Comparison of ENCODE assay signal across 8 cellular contexts in the genomic region with DNA sequence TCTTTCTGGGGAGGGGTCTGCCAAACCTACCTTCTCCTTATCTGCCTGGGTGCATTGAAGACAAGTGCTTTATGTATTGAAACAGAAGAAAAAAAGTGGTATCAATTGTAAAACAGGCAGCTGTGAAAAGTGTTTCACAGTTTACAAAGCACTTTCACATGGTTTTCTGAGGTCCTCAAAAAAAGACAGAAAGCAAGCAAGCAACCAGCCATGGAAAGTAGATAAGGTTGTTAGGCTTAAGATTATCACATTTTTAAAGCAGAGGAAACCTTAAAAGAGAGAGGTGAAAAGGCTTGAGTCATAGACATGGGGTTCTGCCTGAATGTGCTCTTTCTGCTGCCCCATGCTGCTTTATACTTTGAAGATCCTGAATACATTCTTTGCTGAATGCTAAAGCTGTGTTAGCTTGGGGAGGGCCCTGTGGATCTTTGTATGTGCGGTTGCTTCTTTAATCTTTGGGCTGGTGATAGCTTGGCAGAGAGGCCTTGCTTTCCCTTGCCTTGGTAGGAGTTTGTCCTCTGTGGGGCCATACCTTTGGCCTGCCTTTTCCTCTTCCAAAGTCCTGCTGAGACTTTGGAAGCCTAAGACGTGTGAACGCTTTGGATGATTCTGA. TPM values are rescaled to one million over a fixed set of nuclear protein-coding genes. Genes with fewer than 3 reads are reported as not detected.
DNase-seq lines count a peak whose midpoint lies in the region; ATAC-seq, FAIRE-seq and TF ChIP-seq lines count a peak whose summit lies in the region.

No MANE protein-coding gene starts in this region.

- H3K4me1 Mint-ChIP-seq in effector memory CD8-positive, alpha-beta T cell (ENCODE audit: low read depth in 2 of 2) = peaks cover 62 to 70% of the 10 kb centered on the region in 2 donors
- H3K4me1 Mint-ChIP-seq in osteocyte (ENCODE audit: unreplicated experiment) = peaks cover 49% of the 10 kb centered on the region

- H3K4me3 ChIP-seq in Panc1 (ENCODE audit: low read depth in 2 of 2, low read length in 2 of 2) = peak overlapping the region; percentile 93 to 98

- no peaks in the 10 kb centered on the region for H3K27me3 ChIP-seq in Panc1 (ENCODE audit: control insufficient read depth, insufficient read depth, low read length)

- BruUV-seq in Panc1 (replicated peaks; lab: Mats Ljungman, UMichigan) = TSS peak; percentile 38

- H3K27ac Mint-ChIP-seq in effector memory CD8-positive, alpha-beta T cell = peak overlapping the region; percentile 95 to 97
- H3K27ac Mint-ChIP-seq in osteocyte (ENCODE audit: unreplicated experiment) = peak overlapping the region; percentile 73

- H3K27me3 Mint-ChIP-seq in effector memory CD8-positive, alpha-beta T cell = no peaks in the 10 kb centered on the region
- H3K27me3 Mint-ChIP-seq in osteocyte (ENCODE audit: unreplicated experiment) = no peaks in the 10 kb centered on the region

- ATAC-seq in Panc1 = no peak
- peak; percentile 15 for ATAC-seq in effector memory CD8-positive, alpha-beta T cell (replicated peaks)
- ATAC-seq in HG02884 (IDR thresholded peaks at IDR 0.05; ENCODE audit: unreplicated experiment) = no peak

- peak overlapping the region; percentile 100 for H3K27ac ChIP-seq in Panc1 (ENCODE audit: low read length)

- no peak for FAIRE-seq in HTR-8/SVneo (lab: Jason Lieb, UNC)

- H3K4me3 Mint-ChIP-seq in effector memory CD8-positive, alpha-beta T cell = peak overlapping the region; percentile 96 to 97
- H3K4me3 Mint-ChIP-seq in osteocyte (ENCODE audit: unreplicated experiment) = peak overlapping the region; percentile 96

- intact Hi-C loops in Panc1 (cut with micrococcal nuclease; ENCODE audit: unreplicated experiment) = no loop called here

- peaks cover 22% of the 10 kb centered on the region for H3K36me3 ChIP-seq in Panc1 (ENCODE audit: control insufficient read depth, insufficient read depth, low read length)

- in situ Hi-C loops in Panc1 (cut with HindIII; ENCODE audit: low pct_unique_long_range_greater_than_20kb, low sequenced_read_pairs) = no loop called here

- DNase-seq in EH (ENCODE audit: low read depth) = peak; percentile 53
- no peak for DNase-seq in Panc1 (ENCODE audit: low read depth, low spot score)
- DNase-seq in effector memory CD8-positive, alpha-beta T cell = no peak
- no peak for DNase-seq in osteocyte (ENCODE audit: extremely low spot score, unreplicated experiment)
- no peak for DNase-seq in NCI-H2196 (lab: John Stamatoyannopoulos, UW; ENCODE audit: unreplicated experiment)
- DNase-seq in iPS-NIHi11 (ENCODE audit: low spot score) = no peak
- DNase-seq in HTR-8/SVneo (ENCODE audit: insufficient read length, low spot score) = no peak

- H3K9me3 Mint-ChIP-seq in effector memory CD8-positive, alpha-beta T cell = no peaks in the 10 kb centered on the region
- no peaks in the 10 kb centered on the region for H3K9me3 Mint-ChIP-seq in osteocyte (ENCODE audit: unreplicated experiment)

- CTCF ChIA-PET in Panc1 (lab: Charles Lee) = no interaction called here

- no peaks in the 10 kb centered on the region for H3K9me3 ChIP-seq in Panc1 (ENCODE audit: control insufficient read depth, insufficient read depth, low read depth, low read length)

- POLR2A ChIA-PET in Panc1 (lab: Charles Lee) = no interaction called here

- peaks cover 44% of the 10 kb centered on the region for H3K36me3 Mint-ChIP-seq in effector memory CD8-positive, alpha-beta T cell (ENCODE audit: insufficient read depth)
- H3K36me3 Mint-ChIP-seq in osteocyte (ENCODE audit: unreplicated experiment) = peaks cover 6% of the 10 kb centered on the region

- no peak for TF ChIP-seq CTCF in Panc1 (IDR thresholded peaks at IDR 0.05)
- no peak for TF ChIP-seq CTCF in osteocyte (IDR thresholded peaks at IDR 0.05)

- H3K4me1 ChIP-seq in Panc1 (ENCODE audit: control insufficient read depth, insufficient read depth, low read length) = peaks cover 45% of the 10 kb centered on the region

RNA-seq across cellular contexts. Expression of gene SMAD3, which starts 2.6 kb away (rescaled TPM):
- total RNA-seq in Panc1 (2021; ENCODE audit: unreplicated experiment) = 394 TPM
- polyA plus RNA-seq in Panc1 (2012; ENCODE audit: insufficient read length) = 255 TPM
- total RNA-seq in osteocyte = 35.8 and 39.7 TPM in 2 replicates
